8 cellular contexts compared by ENCODE assay signal in genomic region chr6:108874470-108875160, GRCh38. TPM values are rescaled to one million over a fixed set of nuclear protein-coding genes. Genes with fewer than 3 reads are reported as not detected.
DNase-seq lines count a peak whose midpoint lies in the region; ATAC-seq and TF ChIP-seq lines count a peak whose summit lies in the region.

No MANE protein-coding gene starts in this region.

- H3K4me3 Mint-ChIP-seq in activated CD4-positive, alpha-beta memory T cell treated with anti-CD3 and anti-CD28 coated beads for 36 hours, result peak overlapping the region; percentile 65
- peak overlapping the region; percentile 65 for H3K4me3 Mint-ChIP-seq in stimulated activated memory B cell treated with anti-CD40 and anti-IgM and Interleukin-4, amounts not matched to agents 10 μg/mL and 1 μg/mL and 100 μg/mL, for 72 hours

- peaks cover 46% of the 10 kb centered on the region for H3K4me1 Mint-ChIP-seq in activated CD4-positive, alpha-beta memory T cell treated with anti-CD3 and anti-CD28 coated beads for 36 hours (ENCODE audit: low read depth)
- H3K4me1 Mint-ChIP-seq in stimulated activated memory B cell treated with anti-CD40 and anti-IgM and Interleukin-4, amounts not matched to agents 10 μg/mL and 1 μg/mL and 100 μg/mL, for 72 hours, result peaks cover 39% of the 10 kb centered on the region

- CTCF ChIA-PET in activated CD4-positive, alpha-beta memory T cell treated with anti-CD3 and anti-CD28 coated beads for 36 hours (lab: Charles Lee), result interaction anchor here (0.7 to 1.3 kb wide), 6 partner anchors 9 to 401 kb away, joined by 3 to 6 read pairs (median 4); no protein-coding TSS in a partner anchor

- H3K9me3 Mint-ChIP-seq in activated CD4-positive, alpha-beta memory T cell treated with anti-CD3 and anti-CD28 coated beads for 36 hours, result no peaks in the 10 kb centered on the region
- H3K9me3 Mint-ChIP-seq in stimulated activated memory B cell treated with anti-CD40 and anti-IgM and Interleukin-4, amounts not matched to agents 10 μg/mL and 1 μg/mL and 100 μg/mL, for 72 hours, result peaks cover 9% of the 10 kb centered on the region

- no peak overlapping the region for H3K4me3 ChIP-seq in fibroblast of villous mesenchyme (ENCODE audit: low read depth, low read length)

- peaks cover 2% of the 10 kb centered on the region for H3K27me3 Mint-ChIP-seq in activated CD4-positive, alpha-beta memory T cell treated with anti-CD3 and anti-CD28 coated beads for 36 hours
- H3K27me3 Mint-ChIP-seq in stimulated activated memory B cell treated with anti-CD40 and anti-IgM and Interleukin-4, amounts not matched to agents 10 μg/mL and 1 μg/mL and 100 μg/mL, for 72 hours, result no peaks in the 10 kb centered on the region

- H3K36me3 Mint-ChIP-seq in activated CD4-positive, alpha-beta memory T cell treated with anti-CD3 and anti-CD28 coated beads for 36 hours, result peaks cover 34% of the 10 kb centered on the region
- H3K36me3 Mint-ChIP-seq in stimulated activated memory B cell treated with anti-CD40 and anti-IgM and Interleukin-4, amounts not matched to agents 10 μg/mL and 1 μg/mL and 100 μg/mL, for 72 hours, result peaks cover 23% of the 10 kb centered on the region

- intact Hi-C loops in activated CD4-positive, alpha-beta memory T cell treated with anti-CD3 and anti-CD28 coated beads for 36 hours (cut with micrococcal nuclease), result loop anchor here (1.0 to 2.0 kb wide), 10 partner anchors 9 to 430 kb away; partner anchors contain the start of gene ARMC2

- peak overlapping the region; percentile 91 for H3K27ac Mint-ChIP-seq in activated CD4-positive, alpha-beta memory T cell treated with anti-CD3 and anti-CD28 coated beads for 36 hours
- H3K27ac Mint-ChIP-seq in stimulated activated memory B cell treated with anti-CD40 and anti-IgM and Interleukin-4, amounts not matched to agents 10 μg/mL and 1 μg/mL and 100 μg/mL, for 72 hours, result peak overlapping the region; percentile 50

- peak; percentile 79 for ATAC-seq in HG03135 (IDR thresholded peaks at IDR 0.05; ENCODE audit: unreplicated experiment)
- peak; percentile 90 for ATAC-seq in stimulated activated memory B cell treated with anti-CD40 and anti-IgM and Interleukin-4, amounts not matched to agents 10 μg/mL and 1 μg/mL and 100 μg/mL, for 72 hours

- peak; percentile 6 for DNase-seq in activated T-cell treated with anti-CD3 and anti-CD28 coated beads for 1 hour (ENCODE audit: low read depth)
- DNase-seq in activated T-cell treated with anti-CD3 and anti-CD28 coated beads, Interleukin-2, amount 50 U/mL, for 1 hour, result no peak
- DNase-seq in activated CD4-positive, alpha-beta memory T cell treated with anti-CD3 and anti-CD28 coated beads for 36 hours, result peak; percentile 73
- peak; percentile 85 for DNase-seq in fibroblast of villous mesenchyme (ENCODE audit: low read depth)
- no peak for DNase-seq in kidney glomerular epithelial cell (lab: John Stamatoyannopoulos, UW)
- DNase-seq in ureter (ENCODE audit: low spot score), result no peak

- no peak for TF ChIP-seq CTCF in fibroblast of villous mesenchyme (IDR thresholded peaks at IDR 0.05; ENCODE audit: insufficient read depth, low read depth, low read length)

- POLR2A ChIA-PET in activated CD4-positive, alpha-beta memory T cell treated with anti-CD3 and anti-CD28 coated beads for 36 hours (lab: Charles Lee), result interaction anchor here (0.6 to 2.6 kb wide), 8 partner anchors 9 to 904 kb away, joined by 3 to 39 read pairs (median 4); partner anchors contain the start of gene ARMC2

RNA-seq across cellular contexts. Expression of gene ARMC2, which starts 26.4 kb away (rescaled TPM):
- total RNA-seq in activated CD4-positive, alpha-beta memory T cell treated with anti-CD3 and anti-CD28 coated beads for 36 hours, result 1 to 10 TPM; 4.4 to 7.9 TPM
- total RNA-seq in fibroblast of villous mesenchyme, result 0.86 and 1.6 TPM in 2 replicates
- total RNA-seq in ureter, result 10.9 TPM

Comparison
In these comparisons a context has a peak if more than half of its experiments do, and no peak if none do; other contexts are left out.
1. DNase-seq: peak in activated T-cell treated with anti-CD3 and anti-CD28 coated beads for 1 hour (single experiment), activated CD4-positive, alpha-beta memory T cell treated with anti-CD3 and anti-CD28 coated beads for 36 hours (single experiment) and fibroblast of villous mesenchyme (single experiment); none in activated T-cell treated with anti-CD3 and anti-CD28 coated beads, Interleukin-2, amount 50 U/mL, for 1 hour (single experiment), kidney glomerular epithelial cell (single experiment) and ureter (single experiment).